Comparison of ENCODE assay signal across 16 cellular contexts in genomic region chr21:43824250-43824882, GRCh38. TPM values are rescaled to one million over a fixed set of nuclear protein-coding genes. Genes with fewer than 3 reads are reported as not detected.
A peak's percentile ranks its signal among the peaks of the same experiment; 100 is the strongest.
DNase-seq lines count a peak whose midpoint lies in the region; ATAC-seq, FAIRE-seq and TF ChIP-seq lines count a peak whose summit lies in the region.
"Had no signal": no experiment of that assay in that cellular context is flagged by ENCODE, and none has a peak within 500 bp of the region (broad histone marks: within the 10 kb centered on the region; RNA-seq: fewer than 3 reads in every experiment).

No MANE protein-coding gene starts in this region.

- H3K9me3 ChIP-seq in MG63 (peaks cover 4% of the 10 kb centered on the region; the same call in 1 of the 2 replicates), small intestine (ENCODE audit: control insufficient read depth, low read depth) (no peaks in the 10 kb centered on the region)
- H3K9me3 ChIP-seq: suprapubic skin had no signal

- POLR2A ChIA-PET in naive thymus-derived CD8-positive, alpha-beta T cell (lab: Charles Lee) = no interaction called here

- no peaks in the 10 kb centered on the region for H3K4me1 ChIP-seq in small intestine (ENCODE audit: control insufficient read depth in 2 of 2, insufficient read depth in 1 of 2, low read depth in 1 of 2, low read length in 1 of 2)
- H3K4me1 ChIP-seq: Peyer's patch had no signal

- no peaks in the 10 kb centered on the region for H3K36me3 Mint-ChIP-seq in chondrocyte (ENCODE audit: low read depth)
- no peaks in the 10 kb centered on the region for H3K36me3 Mint-ChIP-seq in naive thymus-derived CD8-positive, alpha-beta T cell

- H3K27ac ChIP-seq in small intestine (ENCODE audit: low read depth in 1 of 2, low read length in 1 of 2) = no peak overlapping the region
- H3K27ac ChIP-seq: C4-2B, parathyroid adenoma, Peyer's patch, suprapubic skin, WERI-Rb-1 had no signal

- H3K9me3 Mint-ChIP-seq in chondrocyte (ENCODE audit: low read depth) = no peaks in the 10 kb centered on the region
- H3K9me3 Mint-ChIP-seq in naive thymus-derived CD8-positive, alpha-beta T cell = no peaks in the 10 kb centered on the region

- no peak for TF ChIP-seq CTCF in AG09319 (IDR thresholded peaks at IDR 0.05; ENCODE audit: low read depth, low read length)
- TF ChIP-seq CTCF in chondrocyte (IDR thresholded peaks at IDR 0.05) = no peak

- DNase-seq in AG09319 (ENCODE audit: extremely low read depth, low read depth) = peak; percentile 11
- DNase-seq in MG63 = peak; percentile 62
- no peak for DNase-seq in chondrocyte (ENCODE audit: low spot score)
- peak; percentile 53 for DNase-seq in middle frontal gyrus (ENCODE audit: extremely low spot score, low spot score)
- DNase-seq in naive thymus-derived CD8-positive, alpha-beta T cell = no peak
- no peak for DNase-seq in small intestine
- DNase-seq: activated T-cell treated with anti-CD3 and anti-CD28 coated beads, Interleukin-2, amount 50 U/mL, for 1 hour; central memory CD4-positive, alpha-beta T cell; NCI-H2107; WERI-Rb-1 had no signal

- peaks cover 13% of the 10 kb centered on the region for H3K4me1 Mint-ChIP-seq in chondrocyte (ENCODE audit: low read depth)
- H3K4me1 Mint-ChIP-seq in naive thymus-derived CD8-positive, alpha-beta T cell = no peaks in the 10 kb centered on the region

- no peak overlapping the region for H3K4me3 ChIP-seq in MG63
- H3K4me3 ChIP-seq in small intestine (ENCODE audit: low read depth in 1 of 2, low read length in 2 of 2) = no peak overlapping the region
- H3K4me3 ChIP-seq: Peyer's patch, suprapubic skin had no signal

- H3K36me3 ChIP-seq in MG63 = no peaks in the 10 kb centered on the region
- no peaks in the 10 kb centered on the region for H3K36me3 ChIP-seq in small intestine (ENCODE audit: control insufficient read depth in 2 of 2, insufficient read depth in 2 of 2, low read length in 2 of 2)
- H3K36me3 ChIP-seq: Peyer's patch, suprapubic skin, WERI-Rb-1 had no signal

- FAIRE-seq in small intestine (lab: Jason Lieb, UNC) = no peak

- no peak overlapping the region for H3K4me3 Mint-ChIP-seq in chondrocyte (ENCODE audit: unreplicated experiment)
- H3K4me3 Mint-ChIP-seq in naive thymus-derived CD8-positive, alpha-beta T cell = no peak overlapping the region

- no peak for ATAC-seq in HG03520 (IDR thresholded peaks at IDR 0.05; ENCODE audit: unreplicated experiment)
- ATAC-seq in naive thymus-derived CD8-positive, alpha-beta T cell = no peak
- ATAC-seq in HG02885 (IDR thresholded peaks at IDR 0.05; ENCODE audit: poor library complexity, unreplicated experiment) = no peak

- peak overlapping the region; percentile 54 for H3K27ac Mint-ChIP-seq in chondrocyte (ENCODE audit: unreplicated experiment)
- H3K27ac Mint-ChIP-seq in naive thymus-derived CD8-positive, alpha-beta T cell = no peak overlapping the region

- no peaks in the 10 kb centered on the region for H3K27me3 Mint-ChIP-seq in chondrocyte (ENCODE audit: low read depth)
- H3K27me3 Mint-ChIP-seq in naive thymus-derived CD8-positive, alpha-beta T cell = peaks cover 0 to 2% (median 0%) of the 10 kb centered on the region in 5 donors

- H3K27me3 ChIP-seq in MG63 = peaks cover 7% of the 10 kb centered on the region
- peaks cover 0 to 3% of the 10 kb centered on the region in 2 donors for H3K27me3 ChIP-seq in small intestine (ENCODE audit: control insufficient read depth in 2 of 2, insufficient read depth in 2 of 2, low read length in 2 of 2)
- H3K27me3 ChIP-seq: Peyer's patch, suprapubic skin had no signal

- 81 to 89% (median 87%) methylated on average over 14 of the region's 14 CpGs for WGBS in small intestine, 3 donors

RNA-seq across cellular contexts. Expression of gene RRP1, which starts 35.0 kb away (rescaled TPM):
- total RNA-seq in MG63 (2014; rRNA removed; shearing (Covaris generic); ENCODE audit: low replicate concordance) = 72.4 and 109 TPM in 2 replicates
- 18.4 to 19.6 TPM (median 19.2 TPM) in 3 replicates for total RNA-seq in chondrocyte
- total RNA-seq in naive thymus-derived CD8-positive, alpha-beta T cell = 10 to 100 TPM; 27.5 to 28.3 TPM
- 10 to 100 TPM; 12.3 to 23.5 (median 14.8) TPM for polyA plus RNA-seq in naive thymus-derived CD8-positive, alpha-beta T cell
- polyA plus RNA-seq in small intestine = 10 to 100 TPM in 2 of 3 donors, 1 to 10 TPM in 1; 7.2 to 14.8 (median 10.3) TPM

RNA-seq across cellular contexts. Expression of gene AGPAT3, which starts 40.7 kb away (rescaled TPM):
- 23.3 and 45.1 TPM in 2 replicates for total RNA-seq in MG63 (2014; rRNA removed; shearing (Covaris generic); ENCODE audit: low replicate concordance)
- 43.5 to 48.1 TPM (median 45.4 TPM) in 3 replicates for total RNA-seq in chondrocyte
- 10 to 100 TPM; 59.0 TPM for total RNA-seq in naive thymus-derived CD8-positive, alpha-beta T cell
- 10 to 100 TPM; 10.9 to 18.0 (median 13.2) TPM for polyA plus RNA-seq in naive thymus-derived CD8-positive, alpha-beta T cell
- polyA plus RNA-seq in small intestine = 10 to 100 TPM; 21.3 to 43.9 (median 41.6) TPM

RNA-seq across cellular contexts. Expression of gene CSTB, which starts 48.3 kb away (rescaled TPM):
- 5.5 and 11.1 TPM in 2 replicates for total RNA-seq in MG63 (2014; rRNA removed; shearing (Covaris generic); ENCODE audit: low replicate concordance)
- 56.5 to 63.6 TPM (median 57.2 TPM) in 3 replicates for total RNA-seq in chondrocyte
- total RNA-seq in naive thymus-derived CD8-positive, alpha-beta T cell = 10 to 100 TPM; 30.7 to 33.1 TPM
- 10 to 100 TPM; 54.9 to 67.4 (median 62.7) TPM for polyA plus RNA-seq in naive thymus-derived CD8-positive, alpha-beta T cell
- polyA plus RNA-seq in small intestine = 100 to 1,000 TPM in 1 of 3 donors, 10 to 100 TPM in 2; 49.5 to 109 (median 73.5) TPM

Comparison
In these comparisons a context has a peak if more than half of its experiments do, and no peak if none do; other contexts are left out.
1. DNase-seq: peak in AG09319 (single experiment), MG63 (single experiment) and middle frontal gyrus (single experiment); none in chondrocyte (single experiment), naive thymus-derived CD8-positive, alpha-beta T cell (0 of 10) and small intestine (single experiment).